Comparison of ENCODE assay signal across 16 cellular contexts in the genomic region with DNA sequence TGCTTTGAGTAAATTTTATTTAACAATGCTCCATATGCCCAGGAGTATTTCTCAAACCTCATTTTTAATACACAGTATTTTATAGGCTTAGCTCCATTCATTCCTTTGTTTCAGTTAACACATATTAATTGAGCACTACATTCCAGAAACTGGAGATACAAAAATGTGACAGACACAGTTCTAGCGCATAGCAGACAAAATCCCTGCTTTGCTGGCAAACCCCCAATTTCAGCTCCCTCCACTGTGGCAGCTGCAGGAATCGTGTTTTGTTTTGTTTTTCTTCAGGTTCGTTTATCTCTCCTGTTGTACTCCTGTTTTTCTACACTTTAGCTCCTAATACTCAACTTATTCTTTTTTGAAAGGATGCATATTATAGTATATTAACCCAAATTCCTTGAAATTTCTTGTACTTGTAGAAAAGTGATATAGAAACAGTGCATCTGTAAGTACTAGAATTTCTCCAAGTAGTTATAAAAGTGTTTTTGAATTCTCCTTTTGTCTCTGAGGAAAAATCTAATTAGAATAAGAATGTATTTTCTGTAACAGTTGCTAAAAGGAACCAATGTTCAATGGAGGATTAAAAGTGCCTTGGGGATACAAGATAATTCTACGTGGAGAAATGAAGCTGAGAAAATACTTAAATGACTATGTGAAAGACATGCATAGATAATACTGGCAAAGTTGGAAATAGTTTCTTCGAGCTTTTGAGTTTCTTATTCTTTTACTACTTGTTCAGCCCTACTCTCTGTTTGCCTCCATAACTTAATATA.
"Had no signal": no experiment of that assay in that cellular context is flagged by ENCODE, and none has a peak within 500 bp of the region (broad histone marks: within the 10 kb centered on the region; RNA-seq: fewer than 3 reads in every experiment).

No MANE protein-coding gene starts in this region.

- H3K27me3 ChIP-seq: transverse colon had no signal

- DNase-seq: effector memory CD4-positive, alpha-beta T cell; heart left ventricle; hippocampal formation; left colon; left ventricle myocardium superior; mesendoderm; naive thymus-derived CD4-positive, alpha-beta T cell; posterior cingulate gyrus; sigmoid colon; small intestine; stimulated activated CD4-positive, alpha-beta T cell treated with anti-CD3 and anti-CD28 coated beads, Interleukin-12 subunit alpha, Interleukin-12 subunit beta, amount 100 ng/mL, for 4 hours; stimulated activated naive CD4-positive, alpha-beta T cell; stomach; substantia nigra; transverse colon had no signal

- H3K4me1 ChIP-seq: heart left ventricle, sigmoid colon, stomach had no signal

- H3K4me3 ChIP-seq: heart left ventricle, sigmoid colon, stomach, thoracic aorta, transverse colon had no signal

- H3K9me3 Mint-ChIP-seq: naive thymus-derived CD4-positive, alpha-beta T cell had no signal

- ATAC-seq: heart left ventricle; naive thymus-derived CD4-positive, alpha-beta T cell had no signal

- H3K36me3 ChIP-seq: heart left ventricle, sigmoid colon, stomach, thoracic aorta, transverse colon had no signal

- H3K36me3 Mint-ChIP-seq: naive thymus-derived CD4-positive, alpha-beta T cell had no signal

- H3K4me3 Mint-ChIP-seq: naive thymus-derived CD4-positive, alpha-beta T cell had no signal

- H3K27ac ChIP-seq: heart left ventricle, sigmoid colon, stomach, thoracic aorta, transverse colon had no signal
